Comparison of ENCODE assay signal across 31 cellular contexts in genomic region chr1:200215350-200215749, GRCh38.
"Had no signal": no experiment of that assay in that cellular context is flagged by ENCODE, and none has a peak within 500 bp of the region (broad histone marks: within the 10 kb centered on the region; RNA-seq: fewer than 3 reads in every experiment).

No MANE protein-coding gene starts in this region.

- H3K27ac Mint-ChIP-seq: naive thymus-derived CD8-positive, alpha-beta T cell; natural killer cell treated with Interleukin-12 subunit alpha and Interleukin-12 subunit beta and Interleukin-15 and Interleukin-18, amount 100 ng/mL, for 72 hours; nephron progenitor cell; neural progenitor cell; progenitor cell of endocrine pancreas; stimulated activated memory B cell treated with anti-CD40 and anti-IgM and Interleukin-4, amounts not matched to agents 10 μg/mL and 1 μg/mL and 100 μg/mL, for 72 hours; stimulated activated naive CD8-positive, alpha-beta T cell treated with anti-CD3 and anti-CD28 coated beads, Interleukin-15, amount 100 ng/mL, for 72 hours; type B pancreatic cell had no signal

- DNase-seq: naive thymus-derived CD8-positive, alpha-beta T cell; nephron progenitor cell; occipital lobe; ovary; posterior cingulate gyrus; psoas muscle; right cardiac atrium; spleen; stimulated activated CD4-positive, alpha-beta T cell treated with anti-CD3 and anti-CD28 coated beads, Interleukin-12 subunit alpha, Interleukin-12 subunit beta, amount 100 ng/mL, for 4 hours; stimulated activated CD4-positive, alpha-beta T cell treated with anti-CD3 and anti-CD28 coated beads, Interleukin-1b, Interleukin-23, amount 100 ng/mL, for 48 hours; stimulated activated CD4-positive, alpha-beta T cell treated with anti-CD3 and anti-CD28 coated beads, Interleukin-4, amount 100 ng/mL, for 1 hour; stimulated activated CD4-positive, alpha-beta T cell treated with anti-CD3 and anti-CD28 coated beads, Interleukin-4, amount 100 ng/mL, for 4 hours; stimulated activated CD8-positive, alpha-beta memory T cell treated with anti-CD3 and anti-CD28 coated beads, Interleukin-4, amount 100 ng/mL, for 48 hours; stimulated activated naive CD4-positive, alpha-beta T cell; stimulated activated naive CD8-positive, alpha-beta T cell treated with anti-CD3 and anti-CD28 coated beads, Interleukin-15, amount 100 ng/mL, for 72 hours; stimulated activated naive CD8-positive, alpha-beta T cell treated with anti-CD3 and anti-CD28 coated beads, Interleukin-15, Interleukin-2, amounts not matched to agents 100 U/mL and 50 U/mL, for 24 hours; substantia nigra; testis; tibial artery; transverse colon; upper lobe of right lung; uterus had no signal

- H3K27me3 ChIP-seq: neural progenitor cell, ovary, spleen, suprapubic skin, testis, tibial artery, transverse colon, upper lobe of right lung, uterus had no signal

- H3K9me3 ChIP-seq: ovary, psoas muscle, suprapubic skin, testis, transverse colon, upper lobe of right lung, uterus had no signal

- H3K4me3 Mint-ChIP-seq: naive thymus-derived CD8-positive, alpha-beta T cell; natural killer cell treated with Interleukin-12 subunit alpha and Interleukin-12 subunit beta and Interleukin-15 and Interleukin-18, amount 100 ng/mL, for 72 hours; nephron progenitor cell; neural progenitor cell; stimulated activated memory B cell treated with anti-CD40 and anti-IgM and Interleukin-4, amounts not matched to agents 10 μg/mL and 1 μg/mL and 100 μg/mL, for 72 hours; stimulated activated naive CD8-positive, alpha-beta T cell treated with anti-CD3 and anti-CD28 coated beads, Interleukin-15, amount 100 ng/mL, for 72 hours; type B pancreatic cell had no signal

- H3K4me1 Mint-ChIP-seq: naive thymus-derived CD8-positive, alpha-beta T cell; nephron progenitor cell; neural progenitor cell; stimulated activated memory B cell treated with anti-CD40 and anti-IgM and Interleukin-4, amounts not matched to agents 10 μg/mL and 1 μg/mL and 100 μg/mL, for 72 hours had no signal

- H3K4me1 ChIP-seq: neural progenitor cell, parathyroid adenoma, psoas muscle, spleen, suprapubic skin, testis, tibial artery, transverse colon, upper lobe of right lung, uterus had no signal

- H3K27ac ChIP-seq: neural progenitor cell, ovary, parathyroid adenoma, psoas muscle, skin epidermis, spleen, suprapubic skin, testis, tibial artery, transverse colon, upper lobe of right lung, uterus had no signal

- H3K4me3 ChIP-seq: neural progenitor cell, ovary, psoas muscle, skin epidermis, smooth muscle cell, spleen, suprapubic skin, testis, tibial artery, transverse colon, upper lobe of right lung, uterus had no signal

- H3K9me3 Mint-ChIP-seq: natural killer cell treated with Interleukin-12 subunit alpha and Interleukin-12 subunit beta and Interleukin-15 and Interleukin-18, amount 100 ng/mL, for 72 hours had no signal

- H3K36me3 Mint-ChIP-seq: natural killer cell treated with Interleukin-12 subunit alpha and Interleukin-12 subunit beta and Interleukin-15 and Interleukin-18, amount 100 ng/mL, for 72 hours; neural progenitor cell; type B pancreatic cell had no signal

- H3K27me3 Mint-ChIP-seq: stimulated activated memory B cell treated with anti-CD40 and anti-IgM and Interleukin-4, amounts not matched to agents 10 μg/mL and 1 μg/mL and 100 μg/mL, for 72 hours had no signal

- H3K36me3 ChIP-seq: neural progenitor cell, ovary, spleen, suprapubic skin, tibial artery, transverse colon, upper lobe of right lung, uterus had no signal
